Comparison of ENCODE assay signal across 20 cellular contexts in genomic region chr6:25005010-25005409, GRCh38.
A peak's percentile ranks its signal among the peaks of the same experiment; 100 is the strongest.
DNase-seq lines count a peak whose midpoint lies in the region; ATAC-seq and TF ChIP-seq lines count a peak whose summit lies in the region.
"Had no signal": no experiment of that assay in that cellular context is flagged by ENCODE, and none has a peak within 500 bp of the region (broad histone marks: within the 10 kb centered on the region; RNA-seq: fewer than 3 reads in every experiment).

No MANE protein-coding gene starts in this region.

- H3K4me3 ChIP-seq in upper lobe of left lung, result no peak overlapping the region
- H3K4me3 ChIP-seq: SJSA1, skin epidermis had no signal

- CTCF ChIA-PET in activated CD8-positive, alpha-beta memory T cell treated with anti-CD3 and anti-CD28 coated beads, Interleukin-2, amount 10 ng/mL, durations not matched to agents 7 days and 5 days (lab: Charles Lee), result interaction anchor here (1.3 to 9.8 kb wide), 7 partner anchors 12 to 230 kb away, joined by 3 to 75 read pairs (median 26); no protein-coding TSS in a partner anchor
- CTCF ChIA-PET in activated CD8-positive, alpha-beta T cell treated with anti-CD3 and anti-CD28 coated beads, Interleukin-2, amount 10 ng/mL, durations not matched to agents 7 days and 5 days (lab: Charles Lee), result interaction anchor here (1.2 to 5.7 kb wide), 11 partner anchors 9 to 148 kb away, joined by 3 to 70 read pairs (median 9); no protein-coding TSS in a partner anchor

- H3K27me3 ChIP-seq in upper lobe of left lung, result no peaks in the 10 kb centered on the region
- H3K27me3 ChIP-seq: BE2C, SJSA1 had no signal

- no peak for TF ChIP-seq CTCF in upper lobe of left lung (IDR thresholded peaks at IDR 0.05)

- no peak overlapping the region for H3K4me3 Mint-ChIP-seq in activated CD8-positive, alpha-beta memory T cell treated with anti-CD3 and anti-CD28 coated beads, Interleukin-2, amount 10 ng/mL, durations not matched to agents 7 days and 5 days
- no peak overlapping the region for H3K4me3 Mint-ChIP-seq in activated CD8-positive, alpha-beta T cell treated with anti-CD3 and anti-CD28 coated beads, Interleukin-2, amount 10 ng/mL, durations not matched to agents 7 days and 5 days
- H3K4me3 Mint-ChIP-seq in memory B cell, result no peak overlapping the region
- H3K4me3 Mint-ChIP-seq: dendritic cell treated with granulocyte-macrophage colony-stimulating factor and Interleukin-4, amounts not matched to agents 40 ng/mL and 50 ng/mL, for 4 days had no signal

- WGBS in upper lobe of left lung, 2 donors, result 67 to 80% methylated on average over 4 of the region's 4 CpGs

- H3K9me3 ChIP-seq in upper lobe of left lung, result no peaks in the 10 kb centered on the region
- H3K9me3 ChIP-seq: BE2C, SJSA1 had no signal

- no peaks in the 10 kb centered on the region for H3K9me3 Mint-ChIP-seq in activated CD8-positive, alpha-beta memory T cell treated with anti-CD3 and anti-CD28 coated beads, Interleukin-2, amount 10 ng/mL, durations not matched to agents 7 days and 5 days (ENCODE audit: low read depth)
- H3K9me3 Mint-ChIP-seq in activated CD8-positive, alpha-beta T cell treated with anti-CD3 and anti-CD28 coated beads, Interleukin-2, amount 10 ng/mL, durations not matched to agents 7 days and 5 days (ENCODE audit: insufficient read depth), result no peaks in the 10 kb centered on the region
- no peaks in the 10 kb centered on the region for H3K9me3 Mint-ChIP-seq in memory B cell
- H3K9me3 Mint-ChIP-seq: activated T-cell treated with anti-CD3 and anti-CD28 coated beads, Interleukin-2, amount 50 U/mL, for 24 hours; dendritic cell treated with granulocyte-macrophage colony-stimulating factor and Interleukin-4, amounts not matched to agents 40 ng/mL and 50 ng/mL, for 4 days; T-cell had no signal

- peak in 1 of 4 donors; percentile 59 for TF ChIP-seq EP300 in upper lobe of left lung (IDR thresholded peaks at IDR 0.05)

- DNase-seq in activated CD8-positive, alpha-beta memory T cell treated with anti-CD3 and anti-CD28 coated beads, Interleukin-2, amount 10 ng/mL, durations not matched to agents 7 days and 5 days, result no peak
- no peak for DNase-seq in activated CD8-positive, alpha-beta memory T cell treated with anti-CD3 and anti-CD28 coated beads for 24 hours
- no peak for DNase-seq in activated CD8-positive, alpha-beta T cell treated with anti-CD3 and anti-CD28 coated beads, Interleukin-2, amount 10 ng/mL, durations not matched to agents 7 days and 5 days
- DNase-seq in memory B cell (ENCODE audit: low spot score in 2 of 2), result no peak
- DNase-seq in upper lobe of left lung, result peak in 1 of 2 donors; percentile 80
- no peak for DNase-seq in DMS 273 treated with DMSO at 0.1 percent for 48 hours (lab: John Stamatoyannopoulos, UW)
- DNase-seq in NK-92 treated with Interleukin-12 subunit alpha and Interleukin-12 subunit beta, amount 100 ng/mL, for 24 hours (lab: John Stamatoyannopoulos, UW), result no peak
- DNase-seq: activated naive CD4-positive, alpha-beta T cell treated with Interleukin-2 at 50 U/mL for 16 hours; activated T-cell treated with anti-CD3 and anti-CD28 coated beads, Interleukin-2, amount 50 U/mL, for 24 hours; BE2C; left ventricle myocardium superior; MV-4-11; NCI-H2171 treated with DMSO at 0.1 percent for 48 hours; NCI-H526; T-cell had no signal

- ATAC-seq in activated CD8-positive, alpha-beta memory T cell treated with anti-CD3 and anti-CD28 coated beads, Interleukin-2, amount 10 ng/mL, durations not matched to agents 7 days and 5 days, result no peak
- no peak for ATAC-seq in activated CD8-positive, alpha-beta T cell treated with anti-CD3 and anti-CD28 coated beads, Interleukin-2, amount 10 ng/mL, durations not matched to agents 7 days and 5 days
- no peak for ATAC-seq in memory B cell (ENCODE audit: low read depth)
- ATAC-seq in upper lobe of left lung (ENCODE audit: low FRiP score in 2 of 2), result peak in 1 of 2 donors; percentile 38
- no peak for ATAC-seq in HG03175 (IDR thresholded peaks at IDR 0.05; ENCODE audit: unreplicated experiment)
- ATAC-seq: activated CD4-positive, CD25-positive, alpha-beta regulatory T cell treated with anti-CD3 and anti-CD28 coated beads, Interleukin-2, amount 50 U/mL, for 24 hours; left ventricle myocardium superior; T-cell had no signal

- peaks cover 64% of the 10 kb centered on the region for H3K4me1 Mint-ChIP-seq in activated CD8-positive, alpha-beta memory T cell treated with anti-CD3 and anti-CD28 coated beads, Interleukin-2, amount 10 ng/mL, durations not matched to agents 7 days and 5 days
- H3K4me1 Mint-ChIP-seq in activated CD8-positive, alpha-beta T cell treated with anti-CD3 and anti-CD28 coated beads, Interleukin-2, amount 10 ng/mL, durations not matched to agents 7 days and 5 days (ENCODE audit: low read depth), result peaks cover 79% of the 10 kb centered on the region
- H3K4me1 Mint-ChIP-seq in memory B cell, result peaks cover 46% of the 10 kb centered on the region

- H3K36me3 Mint-ChIP-seq in activated CD8-positive, alpha-beta memory T cell treated with anti-CD3 and anti-CD28 coated beads, Interleukin-2, amount 10 ng/mL, durations not matched to agents 7 days and 5 days, result peaks cover 12% of the 10 kb centered on the region
- peaks cover 57% of the 10 kb centered on the region for H3K36me3 Mint-ChIP-seq in activated CD8-positive, alpha-beta T cell treated with anti-CD3 and anti-CD28 coated beads, Interleukin-2, amount 10 ng/mL, durations not matched to agents 7 days and 5 days (ENCODE audit: low read depth)
- H3K36me3 Mint-ChIP-seq in memory B cell, result no peaks in the 10 kb centered on the region

- H3K27ac Mint-ChIP-seq in activated CD8-positive, alpha-beta memory T cell treated with anti-CD3 and anti-CD28 coated beads, Interleukin-2, amount 10 ng/mL, durations not matched to agents 7 days and 5 days, result peak overlapping the region; percentile 3
- peak overlapping the region; percentile 11 for H3K27ac Mint-ChIP-seq in activated CD8-positive, alpha-beta T cell treated with anti-CD3 and anti-CD28 coated beads, Interleukin-2, amount 10 ng/mL, durations not matched to agents 7 days and 5 days
- peak overlapping the region; percentile 98 for H3K27ac Mint-ChIP-seq in memory B cell
- H3K27ac Mint-ChIP-seq: dendritic cell treated with granulocyte-macrophage colony-stimulating factor and Interleukin-4, amounts not matched to agents 40 ng/mL and 50 ng/mL, for 4 days had no signal

- H3K27me3 Mint-ChIP-seq in activated CD8-positive, alpha-beta memory T cell treated with anti-CD3 and anti-CD28 coated beads, Interleukin-2, amount 10 ng/mL, durations not matched to agents 7 days and 5 days, result no peaks in the 10 kb centered on the region
- H3K27me3 Mint-ChIP-seq in activated CD8-positive, alpha-beta T cell treated with anti-CD3 and anti-CD28 coated beads, Interleukin-2, amount 10 ng/mL, durations not matched to agents 7 days and 5 days (ENCODE audit: low read depth), result no peaks in the 10 kb centered on the region
- no peaks in the 10 kb centered on the region for H3K27me3 Mint-ChIP-seq in memory B cell
- H3K27me3 Mint-ChIP-seq: activated T-cell treated with anti-CD3 and anti-CD28 coated beads, Interleukin-2, amount 50 U/mL, for 24 hours; T-cell had no signal

- H3K36me3 ChIP-seq in upper lobe of left lung, result no peaks in the 10 kb centered on the region
- H3K36me3 ChIP-seq: BE2C, SJSA1 had no signal

- POLR2A ChIA-PET in activated CD8-positive, alpha-beta T cell treated with anti-CD3 and anti-CD28 coated beads, Interleukin-2, amount 10 ng/mL, durations not matched to agents 7 days and 5 days (lab: Charles Lee), result interaction anchor here (0.7 to 2.2 kb wide), 4 partner anchors 14 to 92 kb away, joined by 3 to 6 read pairs (median 4); partner anchors contain the start of gene RIPOR2

- peaks cover 20 to 44% (median 27%) of the 10 kb centered on the region in 4 donors for H3K4me1 ChIP-seq in upper lobe of left lung
- H3K4me1 ChIP-seq: BE2C, SJSA1 had no signal

- H3K27ac ChIP-seq in upper lobe of left lung, result peak overlapping the region in 3 of 4 donors; percentile 87 to 92 (median 88)
- H3K27ac ChIP-seq: SJSA1 had no signal

- peak in 1 of 4 donors; percentile 30 for TF ChIP-seq POLR2A in upper lobe of left lung (IDR thresholded peaks at IDR 0.05)

Comparison
In these comparisons a context has a peak if more than half of its experiments do, and no peak if none do; other contexts are left out.
1. H3K27ac Mint-ChIP-seq: peak in every context shown above with its lines; median percentile 98 in memory B cell; 11 in activated CD8-positive, alpha-beta T cell treated with anti-CD3 and anti-CD28 coated beads, Interleukin-2, amount 10 ng/mL, durations not matched to agents 7 days and 5 days; 3 in activated CD8-positive, alpha-beta memory T cell treated with anti-CD3 and anti-CD28 coated beads, Interleukin-2, amount 10 ng/mL, durations not matched to agents 7 days and 5 days.